Comparison of ENCODE assay signal across 1 cellular context in genomic region chr14:71163842-71164500, GRCh38.
TF ChIP-seq lines count a peak whose summit lies in the region.

No MANE protein-coding gene starts in this region.

TF ChIP-seq in GM12878, 131 proteins besides CTCF, POLR2A, EP300 and RAD21 (continued from another document):
- TF ChIP-seq ELK1 (IDR thresholded peaks at IDR 0.05; ENCODE audit: low read depth, low read length) (no peak), CEBPB (IDR thresholded peaks at IDR 0.05; ENCODE audit: borderline replicate concordance in 1 of 2, low read depth in 2 of 2, low read length in 2 of 2) (no peak), IKZF1 (conservative IDR thresholded peaks at IDR 0.05) (no peak), TCF3 (IDR thresholded peaks at IDR 0.05; ENCODE audit: borderline replicate concordance, insufficient read depth, low read depth, low read length) (no peak), BACH1 (IDR thresholded peaks at IDR 0.05; ENCODE audit: borderline replicate concordance) (no peak), BHLHE40 (IDR thresholded peaks at IDR 0.05; ENCODE audit: borderline replicate concordance in 1 of 2, low read depth in 2 of 2, low read length in 1 of 2) (no peak), IRF5 (IDR thresholded peaks at IDR 0.05; ENCODE audit: borderline replicate concordance) (no peak)
TF ChIP-seq in GM12878: peak in this region for 0.
